19 cellular contexts compared by ENCODE assay signal in genomic region chr17:9728564-9728963, GRCh38.
"Had no signal": no experiment of that assay in that cellular context is flagged by ENCODE, and none has a peak within 500 bp of the region (broad histone marks: within the 10 kb centered on the region; RNA-seq: fewer than 3 reads in every experiment).

No MANE protein-coding gene starts in this region.

- H3K27ac Mint-ChIP-seq: dendritic cell treated with granulocyte-macrophage colony-stimulating factor and Interleukin-4, amounts not matched to agents 40 ng/mL and 50 ng/mL, for 4 days; endodermal cell; natural killer cell; stimulated activated naive B cell treated with anti-CD40 and anti-IgM and Interleukin-4, amounts not matched to agents 10 μg/mL and 1 μg/mL and 100 μg/mL, for 72 hours; stimulated activated naive CD8-positive, alpha-beta T cell treated with anti-CD3 and anti-CD28 coated beads, Interleukin-15, Interleukin-2, amounts not matched to agents 100 ng/mL and 50 ng/mL, for 24 hours had no signal

- H3K27ac ChIP-seq: colonic mucosa, gastrocnemius medialis, left ventricle myocardium inferior, lower lobe of right lung, prostate gland, skin epidermis, spleen, thoracic aorta, tibial nerve, upper lobe of left lung had no signal

- H3K9me3 ChIP-seq: colonic mucosa, gastrocnemius medialis, left ventricle myocardium inferior, lower lobe of right lung, prostate gland, spleen, thoracic aorta, tibial nerve, upper lobe of left lung had no signal

- H3K4me3 Mint-ChIP-seq: dendritic cell treated with granulocyte-macrophage colony-stimulating factor and Interleukin-4, amounts not matched to agents 40 ng/mL and 50 ng/mL, for 4 days; endodermal cell; natural killer cell; neural crest cell; stimulated activated naive B cell treated with anti-CD40 and anti-IgM and Interleukin-4, amounts not matched to agents 10 μg/mL and 1 μg/mL and 100 μg/mL, for 72 hours; stimulated activated naive CD8-positive, alpha-beta T cell treated with anti-CD3 and anti-CD28 coated beads, Interleukin-15, Interleukin-2, amounts not matched to agents 100 ng/mL and 50 ng/mL, for 24 hours had no signal

- H3K27me3 ChIP-seq: colonic mucosa, gastrocnemius medialis, tibial nerve, upper lobe of left lung had no signal

- H3K36me3 Mint-ChIP-seq: natural killer cell; stimulated activated naive B cell treated with anti-CD40 and anti-IgM and Interleukin-4, amounts not matched to agents 10 μg/mL and 1 μg/mL and 100 μg/mL, for 72 hours had no signal

- H3K4me1 ChIP-seq: colonic mucosa, gastrocnemius medialis, left ventricle myocardium inferior, lower lobe of right lung, prostate gland, upper lobe of left lung had no signal

- H3K27me3 Mint-ChIP-seq: dendritic cell treated with granulocyte-macrophage colony-stimulating factor and Interleukin-4, amounts not matched to agents 40 ng/mL and 50 ng/mL, for 4 days; stimulated activated naive B cell treated with anti-CD40 and anti-IgM and Interleukin-4, amounts not matched to agents 10 μg/mL and 1 μg/mL and 100 μg/mL, for 72 hours; stimulated activated naive CD8-positive, alpha-beta T cell treated with anti-CD3 and anti-CD28 coated beads, Interleukin-15, Interleukin-2, amounts not matched to agents 100 ng/mL and 50 ng/mL, for 24 hours had no signal

- H3K36me3 ChIP-seq: colonic mucosa, gastrocnemius medialis, left ventricle myocardium inferior, lower lobe of right lung, prostate gland, spleen, thoracic aorta, tibial nerve had no signal

- H3K4me1 Mint-ChIP-seq: endodermal cell, natural killer cell had no signal

- H3K4me3 ChIP-seq: colonic mucosa, gastrocnemius medialis, left ventricle myocardium inferior, lower lobe of right lung, prostate gland, skin epidermis, spleen, thoracic aorta, tibial nerve, upper lobe of left lung had no signal

- DNase-seq: colonic mucosa; effector CD8-positive, alpha-beta T cell; gastrocnemius medialis; kidney; left ventricle myocardium inferior; lower lobe of right lung; natural killer cell; spleen; stimulated activated CD4-positive, alpha-beta T cell treated with anti-CD3 and anti-CD28 coated beads, Interleukin-4, amount 100 ng/mL, for 4 hours; stimulated activated naive B cell treated with anti-CD40 and anti-IgM and Interleukin-4, amounts not matched to agents 10 μg/mL and 1 μg/mL and 100 μg/mL, for 72 hours; upper lobe of left lung had no signal

- H3K9me3 Mint-ChIP-seq: dendritic cell treated with granulocyte-macrophage colony-stimulating factor and Interleukin-4, amounts not matched to agents 40 ng/mL and 50 ng/mL, for 4 days; natural killer cell; neural crest cell; stimulated activated naive CD8-positive, alpha-beta T cell treated with anti-CD3 and anti-CD28 coated beads, Interleukin-15, Interleukin-2, amounts not matched to agents 100 ng/mL and 50 ng/mL, for 24 hours had no signal
